Comparison of ENCODE assay signal across 28 cellular contexts in the genomic region with DNA sequence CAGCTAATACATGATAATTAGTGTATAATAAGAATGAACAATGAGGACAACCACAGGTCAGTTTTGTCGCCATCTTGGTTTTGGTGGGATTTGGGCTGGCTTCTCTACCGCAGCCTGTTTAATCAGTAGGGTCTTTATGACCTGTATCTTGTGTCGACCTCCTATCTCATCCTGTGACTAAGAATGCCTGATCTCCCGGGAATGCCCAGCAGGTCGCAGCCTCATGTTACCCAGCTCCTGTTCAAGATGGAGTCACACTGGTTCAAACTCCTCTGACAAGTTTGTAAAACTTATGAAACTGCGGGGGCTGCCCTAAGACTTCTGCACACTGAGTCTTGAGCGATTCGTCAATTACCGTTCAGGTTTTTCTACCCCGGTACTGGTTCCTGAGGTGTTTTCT. TPM values are rescaled to one million over a fixed set of nuclear protein-coding genes. Genes with fewer than 3 reads are reported as not detected.
"Had no signal": no experiment of that assay in that cellular context is flagged by ENCODE, and none has a peak within 500 bp of the region (broad histone marks: within the 10 kb centered on the region; RNA-seq: fewer than 3 reads in every experiment).

No MANE protein-coding gene starts in this region.

- DNase-seq: activated CD4-positive, alpha-beta T cell treated with anti-CD3 and anti-CD28 coated beads, Interleukin-2, amount 10 ng/mL, durations not matched to agents 24 days and 14 days; activated CD4-positive, alpha-beta T cell treated with anti-CD3 and anti-CD28 coated beads, Interleukin-2, amount 50 U/mL, for 4 hours; activated CD8-positive, alpha-beta T cell treated with anti-CD3 and anti-CD28 coated beads for 36 hours; activated gamma-delta T cell; activated naive CD4-positive, alpha-beta T cell treated with Interleukin-2 at 50 U/mL for 16 hours; activated naive CD8-positive, alpha-beta T cell treated with anti-CD3 and anti-CD28 coated beads, Interleukin-2, amount 10 ng/mL, durations not matched to agents 7 days and 5 days; activated T-cell treated with anti-CD3 and anti-CD28 coated beads, Interleukin-2, amount 50 U/mL, for 24 hours; amygdala; NCI-H1092 treated with DMSO at 0.1 percent for 48 hours; NCI-H1417; NCI-H146; NCI-H187; NCI-H2029 treated with DMSO at 0.1 percent for 48 hours; NCI-H2107; NCI-H2171; NCI-H510A; NCI-H526; NCI-H748 treated with DMSO at 0.1 percent for 48 hours; OCI-M1; SHP77; SJCRH30; T1000 had no signal

- H3K27ac ChIP-seq: ascending aorta, cardiac muscle cell, SJCRH30, SK-N-MC had no signal

- H3K27me3 Mint-ChIP-seq: activated CD4-positive, alpha-beta T cell treated with anti-CD3 and anti-CD28 coated beads, Interleukin-2, amount 10 ng/mL, durations not matched to agents 24 days and 14 days; activated CD8-positive, alpha-beta T cell treated with anti-CD3 and anti-CD28 coated beads for 36 hours; activated naive CD4-positive, alpha-beta T cell treated with anti-CD3 and anti-CD28 coated beads, Interleukin-2, amount 50 U/mL, for 24 hours; activated naive CD8-positive, alpha-beta T cell treated with anti-CD3 and anti-CD28 coated beads, Interleukin-2, amount 10 ng/mL, durations not matched to agents 7 days and 5 days; activated T-cell treated with anti-CD3 and anti-CD28 coated beads, Interleukin-2, amount 50 U/mL, for 24 hours had no signal

- H3K9me3 Mint-ChIP-seq: activated CD4-positive, alpha-beta T cell treated with anti-CD3 and anti-CD28 coated beads, Interleukin-2, amount 10 ng/mL, durations not matched to agents 24 days and 14 days; activated CD8-positive, alpha-beta T cell treated with anti-CD3 and anti-CD28 coated beads for 36 hours; activated naive CD4-positive, alpha-beta T cell treated with anti-CD3 and anti-CD28 coated beads, Interleukin-2, amount 50 U/mL, for 24 hours; activated naive CD8-positive, alpha-beta T cell treated with anti-CD3 and anti-CD28 coated beads, Interleukin-2, amount 10 ng/mL, durations not matched to agents 7 days and 5 days; activated T-cell treated with anti-CD3 and anti-CD28 coated beads, Interleukin-2, amount 50 U/mL, for 24 hours; activated T-helper 2 cell treated with anti-CD3 and anti-CD28 coated beads, Interferon-gamma antibody, Interleukin-2, Interleukin-4, amounts not matched to agents 10 μg/mL and 5 μg/mL and 100 μg/mL, durations not matched to agents 14 hours and 24 hours and 36 hours had no signal

- H3K27me3 ChIP-seq: ascending aorta, cardiac muscle cell, SJCRH30 had no signal

- H3K36me3 Mint-ChIP-seq: activated naive CD4-positive, alpha-beta T cell treated with anti-CD3 and anti-CD28 coated beads, Interleukin-2, amount 50 U/mL, for 24 hours; activated naive CD8-positive, alpha-beta T cell treated with anti-CD3 and anti-CD28 coated beads, Interleukin-2, amount 10 ng/mL, durations not matched to agents 7 days and 5 days had no signal

- H3K4me3 ChIP-seq: ascending aorta, cardiac muscle cell, SJCRH30, SK-N-MC had no signal

- H3K36me3 ChIP-seq: ascending aorta, cardiac muscle cell, SJCRH30 had no signal

- H3K27ac Mint-ChIP-seq: activated CD4-positive, alpha-beta T cell treated with anti-CD3 and anti-CD28 coated beads, Interleukin-2, amount 10 ng/mL, durations not matched to agents 24 days and 14 days; activated CD8-positive, alpha-beta T cell treated with anti-CD3 and anti-CD28 coated beads for 36 hours; activated naive CD8-positive, alpha-beta T cell treated with anti-CD3 and anti-CD28 coated beads, Interleukin-2, amount 10 ng/mL, durations not matched to agents 7 days and 5 days; activated T-helper 2 cell treated with anti-CD3 and anti-CD28 coated beads, Interferon-gamma antibody, Interleukin-2, Interleukin-4, amounts not matched to agents 10 μg/mL and 5 μg/mL and 100 μg/mL, durations not matched to agents 14 hours and 24 hours and 36 hours had no signal

- H3K9me3 ChIP-seq: ascending aorta, SJCRH30 had no signal

- ATAC-seq: activated CD8-positive, alpha-beta T cell treated with anti-CD3 and anti-CD28 coated beads for 36 hours; Panc1 had no signal

- H3K4me3 Mint-ChIP-seq: activated CD4-positive, alpha-beta T cell treated with anti-CD3 and anti-CD28 coated beads, Interleukin-2, amount 10 ng/mL, durations not matched to agents 24 days and 14 days; activated CD8-positive, alpha-beta T cell treated with anti-CD3 and anti-CD28 coated beads for 36 hours; activated naive CD4-positive, alpha-beta T cell treated with anti-CD3 and anti-CD28 coated beads, Interleukin-2, amount 50 U/mL, for 24 hours; activated naive CD8-positive, alpha-beta T cell treated with anti-CD3 and anti-CD28 coated beads, Interleukin-2, amount 10 ng/mL, durations not matched to agents 7 days and 5 days; activated T-cell treated with anti-CD3 and anti-CD28 coated beads, Interleukin-2, amount 50 U/mL, for 24 hours had no signal

- H3K4me1 ChIP-seq: ascending aorta, SJCRH30 had no signal

RNA-seq across cellular contexts. Expression of a gene that starts 21.5 kb away (rescaled TPM):
- total RNA-seq: ascending aorta, cardiac muscle cell, SJCRH30 had no signal
- polyA plus RNA-seq: cardiac muscle cell had no signal
